ENCODE assay signal across 9 cellular contexts in the genomic region with DNA sequence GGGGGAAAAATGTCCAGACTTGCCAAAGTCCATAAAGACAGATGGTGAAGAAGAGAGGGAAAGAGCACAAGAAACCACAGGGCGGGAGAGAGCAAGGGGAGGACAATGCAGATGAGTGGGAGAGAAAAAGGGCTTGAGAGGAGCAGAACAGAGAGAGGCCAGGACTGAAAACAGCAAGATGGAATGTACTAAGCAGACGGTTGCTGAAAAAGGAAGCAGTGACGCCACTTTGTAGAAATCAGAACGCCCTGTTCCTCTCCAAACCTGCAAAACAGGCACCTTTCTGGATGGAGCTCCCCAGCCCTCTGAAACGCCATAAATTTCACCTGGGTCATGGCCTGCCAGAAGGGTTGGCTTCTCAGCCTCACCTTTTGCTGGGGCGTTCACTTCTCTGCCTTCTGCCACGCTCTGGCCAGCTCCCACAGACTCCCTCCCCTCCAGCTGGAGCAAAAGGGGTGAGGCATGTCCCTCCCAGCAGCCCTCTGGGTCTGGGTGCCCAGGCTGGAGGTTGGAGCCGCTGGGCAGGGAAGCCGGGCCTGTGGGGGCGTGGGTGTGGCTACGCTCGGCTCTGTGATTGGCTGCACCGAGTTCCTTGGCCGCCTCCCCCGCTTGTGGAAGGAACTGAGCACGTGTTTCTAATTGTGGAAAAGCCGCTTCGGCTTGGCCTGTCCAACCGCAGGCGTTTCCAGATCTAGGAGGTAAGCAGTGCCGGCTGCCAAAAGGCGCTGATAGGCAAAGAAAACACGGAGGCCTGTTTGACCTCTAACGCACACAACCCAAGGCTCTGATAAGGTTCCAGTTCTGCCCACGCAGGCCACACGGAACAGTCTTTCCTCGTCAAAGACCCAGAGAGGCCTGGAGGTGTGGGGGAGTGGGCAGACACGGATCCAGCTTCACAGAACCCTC. TPM values are rescaled to one million over a fixed set of nuclear protein-coding genes. Genes with fewer than 3 reads are reported as not detected.
DNase-seq lines count a peak whose midpoint lies in the region; ATAC-seq and TF ChIP-seq lines count a peak whose summit lies in the region.
"Had no signal": no experiment of that assay in that cellular context is flagged by ENCODE, and none has a peak within 500 bp of the region (broad histone marks: within the 10 kb centered on the region; RNA-seq: fewer than 3 reads in every experiment).

No MANE protein-coding gene starts in this region.

- H3K36me3 ChIP-seq in duodenal mucosa (ENCODE audit: control insufficient read depth in 1 of 2, insufficient read depth in 2 of 2, low read length in 2 of 2) (peaks cover 0 to 9% of the 10 kb centered on the region in 2 donors), mesodermal cell (ENCODE audit: control insufficient read depth, insufficient read depth, low read length) (no peaks in the 10 kb centered on the region), uterus (no peaks in the 10 kb centered on the region)

- H3K9ac ChIP-seq in duodenal mucosa (ENCODE audit: low read depth in 1 of 2, low read length in 2 of 2) = peak overlapping the region; percentile 25 to 58

- H3K4me1 Mint-ChIP-seq in CD4-positive, alpha-beta T cell (ENCODE audit: low read depth) = peaks cover 28% of the 10 kb centered on the region
- H3K4me1 Mint-ChIP-seq: central memory CD8-positive, alpha-beta T cell had no signal

- CTCF ChIA-PET in CD4-positive, alpha-beta T cell (lab: Charles Lee) = no interaction called here

- H3K9me3 Mint-ChIP-seq in CD4-positive, alpha-beta T cell = no peaks in the 10 kb centered on the region
- H3K9me3 Mint-ChIP-seq: central memory CD8-positive, alpha-beta T cell had no signal

- 84 to 86% methylated on average over 23 to 26 of the region's 28 CpGs for whole genome bisulfite sequencing in mesodermal cell (ENCODE audit: insufficient coverage in 2 of 2), 2 experiments

- POLR2A ChIA-PET in CD4-positive, alpha-beta T cell (lab: Charles Lee) = no interaction called here

- ATAC-seq in CD4-positive, alpha-beta T cell (ENCODE audit: poor library complexity) = peak; percentile 17
- ATAC-seq in HG02970 (IDR thresholded peaks at IDR 0.05; ENCODE audit: low FRiP score, unreplicated experiment) (no peak), GM19023 (IDR thresholded peaks at IDR 0.05; ENCODE audit: unreplicated experiment) (no peak), GM18498 (IDR thresholded peaks at IDR 0.05; ENCODE audit: unreplicated experiment) (no peak)

- H3K4me3 Mint-ChIP-seq in CD4-positive, alpha-beta T cell = no peak overlapping the region
- H3K4me3 Mint-ChIP-seq: central memory CD8-positive, alpha-beta T cell had no signal

- H3K4me3 ChIP-seq in duodenal mucosa (ENCODE audit: low read depth in 1 of 2, low read length in 2 of 2) (peak overlapping the region; percentile 49 to 57), mesodermal cell (ENCODE audit: extremely low read depth, insufficient read depth, low read length, poor library complexity, severe bottlenecking) (no peak overlapping the region), uterus (peak overlapping the region; percentile 1 to 26)

- no peak overlapping the region for H3K27ac ChIP-seq in CD4-positive, alpha-beta T cell (ENCODE audit: low read depth, low read length)
- H3K27ac ChIP-seq in duodenal mucosa (ENCODE audit: low read depth, low read length) = peak overlapping the region; percentile 83
- H3K27ac ChIP-seq in mesodermal cell (ENCODE audit: low read depth, low read length, severe bottlenecking) = peak overlapping the region; percentile 80
- H3K27ac ChIP-seq in uterus = peak overlapping the region; percentile 96

- intact Hi-C loops in CD4-positive, alpha-beta T cell (cut with DNase I, micrococcal nuclease) = no loop called here
- intact Hi-C loops in uterus (cut with DNase I; ENCODE audit: low total_unique reads) = no loop called here

- H3K9me3 ChIP-seq in CD4-positive, alpha-beta T cell (ENCODE audit: control insufficient read depth, low read length) = no peaks in the 10 kb centered on the region
- H3K9me3 ChIP-seq in duodenal mucosa (ENCODE audit: control insufficient read depth in 1 of 2, low read length in 2 of 2) (no peaks in the 10 kb centered on the region), mesodermal cell (ENCODE audit: control insufficient read depth, low read length) (no peaks in the 10 kb centered on the region), uterus (no peaks in the 10 kb centered on the region)

- H3K4me1 ChIP-seq in duodenal mucosa (ENCODE audit: control insufficient read depth in 1 of 2, insufficient read depth in 2 of 2, low read length in 2 of 2) (peaks cover 23 to 28% of the 10 kb centered on the region in 2 donors), mesodermal cell (ENCODE audit: control insufficient read depth, insufficient read depth, low read length, poor library complexity, severe bottlenecking) (peaks cover 23% of the 10 kb centered on the region), uterus (peaks cover 19 to 27% of the 10 kb centered on the region in 2 donors)

- TF ChIP-seq POLR2A in uterus (IDR thresholded peaks at IDR 0.05) = peak in 1 of 2 donors; percentile 33

- TF ChIP-seq CTCF in CD4-positive, alpha-beta T cell (IDR thresholded peaks at IDR 0.05) = no peak
- no peak for TF ChIP-seq CTCF in uterus (IDR thresholded peaks at IDR 0.05)

- H3K27me3 ChIP-seq in CD4-positive, alpha-beta T cell (ENCODE audit: control insufficient read depth, insufficient read depth, low read length) = no peaks in the 10 kb centered on the region
- no peaks in the 10 kb centered on the region for H3K27me3 ChIP-seq in duodenal mucosa (ENCODE audit: control insufficient read depth in 1 of 2, insufficient read depth in 2 of 2, low read length in 2 of 2)
- no peaks in the 10 kb centered on the region for H3K27me3 ChIP-seq in uterus

- DNase-seq in CD4-positive, alpha-beta T cell = no peak
- DNase-seq in NCI-H226 (peak; percentile 97), uterus (peak; percentile 95 to 97)

- H3K27ac Mint-ChIP-seq in CD4-positive, alpha-beta T cell = no peak overlapping the region

- no peaks in the 10 kb centered on the region for H3K36me3 Mint-ChIP-seq in CD4-positive, alpha-beta T cell (ENCODE audit: low read depth)

- H3K27me3 Mint-ChIP-seq in CD4-positive, alpha-beta T cell = peaks cover 16% of the 10 kb centered on the region

RNA-seq across cellular contexts. Expression of a gene that starts 29.3 kb away (rescaled TPM):
- total RNA-seq in CD4-positive, alpha-beta T cell = under 1 TPM; 0.73 to 0.80 TPM
- 36.1 TPM for polyA plus RNA-seq in mesodermal cell (2013, experiment 1 of 2)
- 31.8 TPM for polyA plus RNA-seq in mesodermal cell (2013, experiment 2 of 2)
- 100 to 1,000 TPM in 1 of 4 donors, 10 to 100 TPM in 3; 15.9 to 152 (median 49.3) TPM for total RNA-seq in uterus

RNA-seq across cellular contexts. Expression of a gene that starts 35.1 kb away (rescaled TPM):
- total RNA-seq in CD4-positive, alpha-beta T cell = not detected
- not detected for polyA plus RNA-seq in mesodermal cell (2013, experiment 1 of 2)
- polyA plus RNA-seq in mesodermal cell (2013, experiment 2 of 2) = not detected
- total RNA-seq in uterus = not detected

RNA-seq across cellular contexts. Expression of a gene that starts 49.4 kb away (rescaled TPM):
- total RNA-seq in CD4-positive, alpha-beta T cell = not detected
- not detected for polyA plus RNA-seq in mesodermal cell (2013, experiment 1 of 2)
- polyA plus RNA-seq in mesodermal cell (2013, experiment 2 of 2) = not detected
- total RNA-seq in uterus = not detected

RNA-seq across cellular contexts. Expression of a gene that starts 58.8 kb away (rescaled TPM):
- 1 to 10 TPM; 3.1 to 3.9 TPM for total RNA-seq in CD4-positive, alpha-beta T cell
- polyA plus RNA-seq in mesodermal cell (2013, experiment 1 of 2) = 94.0 TPM
- 93.3 TPM for polyA plus RNA-seq in mesodermal cell (2013, experiment 2 of 2)
- 10 to 100 TPM; 12.3 to 41.6 (median 26.7) TPM for total RNA-seq in uterus

RNA-seq across cellular contexts. Expression of a gene that starts 59.2 kb away (rescaled TPM):
- total RNA-seq in CD4-positive, alpha-beta T cell = 100 to 1,000 TPM; 282 to 288 TPM
- polyA plus RNA-seq in mesodermal cell (2013, experiment 1 of 2) = 167 TPM
- 150 TPM for polyA plus RNA-seq in mesodermal cell (2013, experiment 2 of 2)
- total RNA-seq in uterus = 100 to 1,000 TPM in 2 of 4 donors, 10 to 100 TPM in 2; 52.3 to 194 (median 77.1) TPM

Comparison
In these comparisons a context has a peak if more than half of its experiments do, and no peak if none do; other contexts are left out.
1. DNase-seq: peak in NCI-H226 (single experiment) and uterus (2 of 2); none in CD4-positive, alpha-beta T cell (0 of 10).
2. RNA of a gene that starts 29.3 kb away (total RNA-seq): 15.9 to 152 TPM in uterus; 0.73 to 0.80 TPM in CD4-positive, alpha-beta T cell; every median in the first group is over 4 times any median in the second.